8 cellular contexts compared by ENCODE assay signal in the genomic region with DNA sequence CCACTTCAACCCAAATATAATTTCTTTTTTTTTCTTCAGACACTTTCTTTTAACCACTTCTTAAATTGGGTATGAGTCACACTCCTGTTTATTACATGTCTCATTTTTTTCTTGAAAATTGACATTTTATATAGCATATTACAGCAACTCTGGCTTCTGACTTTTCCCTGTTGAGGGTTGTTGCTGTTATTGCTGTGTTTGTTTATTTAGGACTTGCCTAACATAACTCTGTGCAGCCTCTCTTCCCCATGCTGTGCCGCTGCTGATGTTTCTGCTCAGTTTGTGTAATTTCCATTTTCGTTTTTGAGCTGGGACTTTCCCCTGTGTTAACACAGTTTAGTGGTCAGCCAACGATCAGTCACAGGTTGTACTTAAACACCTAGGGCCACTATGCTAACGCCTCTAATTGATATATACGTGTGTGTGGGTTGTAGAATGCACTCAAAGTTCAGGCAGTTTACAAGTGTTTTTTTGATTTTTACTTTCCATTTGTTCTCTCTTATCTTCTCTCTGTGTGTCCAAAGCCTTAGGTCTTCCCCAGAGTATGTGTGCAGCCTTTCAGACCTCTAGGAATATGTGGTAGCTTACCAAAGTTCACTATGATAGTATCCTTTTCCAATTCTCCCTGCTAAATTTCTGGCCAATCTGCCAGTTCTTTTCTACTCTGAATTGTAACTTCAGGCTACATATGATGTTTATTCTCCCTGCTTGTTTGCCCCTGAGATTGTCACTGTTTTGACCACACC.
DNase-seq lines count a peak whose midpoint lies in the region; ATAC-seq and TF ChIP-seq lines count a peak whose summit lies in the region.

No MANE protein-coding gene starts in this region.

- no peaks in the 10 kb centered on the region for H3K9me3 Mint-ChIP-seq in immature natural killer cell

- ATAC-seq in GM21367 (IDR thresholded peaks at IDR 0.05; ENCODE audit: unreplicated experiment) = peak; percentile 99
- ATAC-seq in HG03520 (IDR thresholded peaks at IDR 0.05; ENCODE audit: unreplicated experiment) = peak; percentile 99
- ATAC-seq in esophagus mucosa = no peak

- peaks cover 0 to 7% (median 0%) of the 10 kb centered on the region in 3 donors for H3K27me3 Mint-ChIP-seq in immature natural killer cell (ENCODE audit: low read depth in 3 of 3)

- H3K27ac Mint-ChIP-seq in immature natural killer cell = peak overlapping the region; percentile 83 to 92 (median 90)

- TF ChIP-seq CTCF in GM10266 (IDR thresholded peaks at IDR 0.05; ENCODE audit: control insufficient read depth, insufficient read depth, low read depth, missing control alignments) = no peak

- H3K4me3 Mint-ChIP-seq in immature natural killer cell = peak overlapping the region; percentile 57 to 83 (median 67)

- H3K4me1 Mint-ChIP-seq in immature natural killer cell = peaks cover 18 to 19% of the 10 kb centered on the region in 2 donors

- peaks cover 0 to 4% (median 0%) of the 10 kb centered on the region in 3 donors for H3K36me3 Mint-ChIP-seq in immature natural killer cell

- DNase-seq in GM10266 (ENCODE audit: extremely low spot score) (peak; percentile 69), immature natural killer cell (peak; percentile 75 to 80 (median 78)), SIG-M5 (lab: John Stamatoyannopoulos, UW) (no peak), NCI-H510A (lab: John Stamatoyannopoulos, UW) (no peak), NCI-H1436 treated with DMSO at 0.1 percent for 48 hours (lab: John Stamatoyannopoulos, UW) (no peak)

Comparison
In these comparisons a context has a peak if more than half of its experiments do, and no peak if none do; other contexts are left out.
1. DNase-seq: peak in GM10266 (single experiment) and immature natural killer cell (3 of 3); none in SIG-M5 (single experiment), NCI-H510A (single experiment) and NCI-H1436 treated with DMSO at 0.1 percent for 48 hours (single experiment).